13 cellular contexts compared by ENCODE assay signal in genomic region chr2:37776487-37776886, GRCh38.
A peak's percentile ranks its signal among the peaks of the same experiment; 100 is the strongest.
DNase-seq lines count a peak whose midpoint lies in the region; ATAC-seq and TF ChIP-seq lines count a peak whose summit lies in the region.
"Had no signal": no experiment of that assay in that cellular context is flagged by ENCODE, and none has a peak within 500 bp of the region (broad histone marks: within the 10 kb centered on the region; RNA-seq: fewer than 3 reads in every experiment).

No MANE protein-coding gene starts in this region.

- H2AFZ ChIP-seq in osteoblast (ENCODE audit: low read length) = no peak overlapping the region

- POLR2A ChIA-PET in activated CD4-positive, alpha-beta memory T cell treated with anti-CD3 and anti-CD28 coated beads for 36 hours (lab: Charles Lee) = no interaction called here

- CTCF ChIA-PET in activated CD4-positive, alpha-beta memory T cell treated with anti-CD3 and anti-CD28 coated beads for 36 hours (lab: Charles Lee) = interaction anchor here (0.7 to 1.2 kb wide), 2 partner anchors 56 to 372 kb away, joined by 3 to 4 read pairs; no protein-coding TSS in a partner anchor

- H3K27me3 Mint-ChIP-seq in activated CD4-positive, alpha-beta memory T cell treated with anti-CD3 and anti-CD28 coated beads for 36 hours = no peaks in the 10 kb centered on the region
- H3K27me3 Mint-ChIP-seq: activated naive CD8-positive, alpha-beta T cell had no signal

- DNase-seq in COLO829 (ENCODE audit: low spot score) = peak; percentile 34
- DNase-seq in RKO (ENCODE audit: low spot score) = peak; percentile 15
- DNase-seq in epithelial cell of proximal tubule (ENCODE audit: low read depth) = peak; percentile 56
- DNase-seq in osteoblast (ENCODE audit: insufficient read length, low spot score, missing footprints) = peak; percentile 89
- DNase-seq in activated CD4-positive, alpha-beta memory T cell treated with anti-CD3 and anti-CD28 coated beads for 36 hours = no peak
- no peak for DNase-seq in Right ventricle myocardium inferior (ENCODE audit: missing footprints)
- no peak for DNase-seq in HuH-7 (ENCODE audit: low spot score)
- no peak for DNase-seq in activated gamma-delta T cell (lab: John Stamatoyannopoulos, UW)
- DNase-seq: CD4-positive, CD25-positive, alpha-beta regulatory T cell; hippocampal formation; NCI-H748 treated with DMSO at 0.1 percent for 48 hours had no signal

- peaks cover 2% of the 10 kb centered on the region for H3K79me2 ChIP-seq in osteoblast (ENCODE audit: insufficient read depth, low read length)

- H3K4me3 ChIP-seq in epithelial cell of proximal tubule (ENCODE audit: low read depth, low read length) = no peak overlapping the region
- H3K4me3 ChIP-seq in osteoblast (ENCODE audit: insufficient read depth, low read length) = no peak overlapping the region

- H3K4me3 Mint-ChIP-seq in activated CD4-positive, alpha-beta memory T cell treated with anti-CD3 and anti-CD28 coated beads for 36 hours = no peak overlapping the region
- H3K4me3 Mint-ChIP-seq: activated naive CD8-positive, alpha-beta T cell; CD4-positive, CD25-positive, alpha-beta regulatory T cell had no signal

- H3K36me3 Mint-ChIP-seq in activated CD4-positive, alpha-beta memory T cell treated with anti-CD3 and anti-CD28 coated beads for 36 hours = no peaks in the 10 kb centered on the region
- H3K36me3 Mint-ChIP-seq: CD4-positive, CD25-positive, alpha-beta regulatory T cell had no signal

- intact Hi-C loops in activated CD4-positive, alpha-beta memory T cell treated with anti-CD3 and anti-CD28 coated beads for 36 hours (cut with micrococcal nuclease) = no loop called here
- intact Hi-C loops in Right ventricle myocardium inferior (cut with DNase I) = no loop called here

- no peaks in the 10 kb centered on the region for H3K4me1 Mint-ChIP-seq in activated CD4-positive, alpha-beta memory T cell treated with anti-CD3 and anti-CD28 coated beads for 36 hours (ENCODE audit: low read depth)
- H3K4me1 Mint-ChIP-seq: CD4-positive, CD25-positive, alpha-beta regulatory T cell had no signal

- TF ChIP-seq CTCF in epithelial cell of proximal tubule (conservative IDR thresholded peaks at IDR 0.05; ENCODE audit: low read depth, low read length) = no peak
- TF ChIP-seq CTCF in osteoblast (IDR thresholded peaks at IDR 0.05; ENCODE audit: extremely low read depth, low read depth, low read length) = no peak

- no peak overlapping the region for H3K27ac Mint-ChIP-seq in activated CD4-positive, alpha-beta memory T cell treated with anti-CD3 and anti-CD28 coated beads for 36 hours
- H3K27ac Mint-ChIP-seq: activated naive CD8-positive, alpha-beta T cell; CD4-positive, CD25-positive, alpha-beta regulatory T cell; progenitor cell of endocrine pancreas had no signal

- peaks cover 4% of the 10 kb centered on the region for H3K9me3 Mint-ChIP-seq in activated CD4-positive, alpha-beta memory T cell treated with anti-CD3 and anti-CD28 coated beads for 36 hours

- H3K27ac ChIP-seq in osteoblast (ENCODE audit: low read depth, low read length) = peak overlapping the region; percentile 96

- H3K9me3 ChIP-seq in osteoblast (ENCODE audit: low read depth, low read length) = no peaks in the 10 kb centered on the region

- no peaks in the 10 kb centered on the region for H3K36me3 ChIP-seq in osteoblast (ENCODE audit: insufficient read depth, low read length)

- no peaks in the 10 kb centered on the region for H3K27me3 ChIP-seq in osteoblast (ENCODE audit: insufficient read depth, low read length)

- ATAC-seq in Right ventricle myocardium inferior = no peak

- H3K4me2 ChIP-seq in osteoblast (ENCODE audit: insufficient read depth, low read length) = peak overlapping the region; percentile 68

- no peaks in the 10 kb centered on the region for H4K20me1 ChIP-seq in osteoblast (ENCODE audit: insufficient read depth, low read length)

- H3K4me1 ChIP-seq in osteoblast (ENCODE audit: insufficient read depth, low read length) = peaks cover 68% of the 10 kb centered on the region

Comparison
In these comparisons a context has a peak if more than half of its experiments do, and no peak if none do; other contexts are left out.
1. DNase-seq: peak in COLO829 (single experiment), RKO (single experiment), epithelial cell of proximal tubule (single experiment) and osteoblast (single experiment); none in activated CD4-positive, alpha-beta memory T cell treated with anti-CD3 and anti-CD28 coated beads for 36 hours (single experiment), Right ventricle myocardium inferior (single experiment), HuH-7 (single experiment) and activated gamma-delta T cell (single experiment).